8 cellular contexts compared by ENCODE assay signal in genomic region chr6:96898241-96898851, GRCh38. TPM values are rescaled to one million over a fixed set of nuclear protein-coding genes. Genes with fewer than 3 reads are reported as not detected.
DNase-seq lines count a peak whose midpoint lies in the region; ATAC-seq, FAIRE-seq and TF ChIP-seq lines count a peak whose summit lies in the region.

No MANE protein-coding gene starts in this region.

- H3K36me3 Mint-ChIP-seq in activated naive CD4-positive, alpha-beta T cell treated with anti-CD3 and anti-CD28 coated beads for 36 hours (ENCODE audit: low read depth): peaks cover 4% of the 10 kb centered on the region
- peaks cover 3% of the 10 kb centered on the region for H3K36me3 Mint-ChIP-seq in neural progenitor cell

- DNase-seq in activated naive CD4-positive, alpha-beta T cell treated with anti-CD3 and anti-CD28 coated beads for 36 hours: no peak
- DNase-seq in activated naive CD4-positive, alpha-beta T cell (lab: John Stamatoyannopoulos, UW): no peak
- DNase-seq in SK-MEL-5 (ENCODE audit: low read depth, low spot score) (peak; percentile 36), endothelial cell of umbilical vein (ENCODE audit: low read depth, low spot score) (peak; percentile 62), neural progenitor cell (ENCODE audit: low spot score) (no peak), NCI-H128 (lab: John Stamatoyannopoulos, UW; ENCODE audit: unreplicated experiment) (no peak)

- FAIRE-seq in endothelial cell of umbilical vein (lab: Jason Lieb, UNC): peak; percentile 77

- H3K4me2 ChIP-seq in endothelial cell of umbilical vein (ENCODE audit: insufficient read depth, low read length): peak overlapping the region; percentile 99
- peak overlapping the region; percentile 90 for H3K4me2 ChIP-seq in neural progenitor cell

- intact Hi-C loops in activated naive CD4-positive, alpha-beta T cell treated with anti-CD3 and anti-CD28 coated beads for 36 hours (cut with micrococcal nuclease): loop anchor here (2.0 to 10.0 kb wide), 6 partner anchors 48 to 1934 kb away; partner anchors contain the start of genes MANEA and POU3F2
- intact Hi-C loops in endothelial cell of umbilical vein (cut with micrococcal nuclease): loop anchor here (1.0 to 5.0 kb wide), 9 partner anchors 26 to 1936 kb away; partner anchors contain the start of genes KLHL32, MMS22L, POU3F2 and UFL1

- peaks cover 0 to 4% of the 10 kb centered on the region in 2 experiments for H3K36me3 ChIP-seq in endothelial cell of umbilical vein (ENCODE audit: control insufficient read depth in 2 of 2, extremely low read depth in 1 of 2, insufficient read depth in 2 of 2, low read length in 2 of 2)
- H3K36me3 ChIP-seq in neural progenitor cell: peaks cover 17% of the 10 kb centered on the region

- CTCF ChIA-PET in activated naive CD4-positive, alpha-beta T cell treated with anti-CD3 and anti-CD28 coated beads for 36 hours (lab: Charles Lee): interaction anchor here (0.8 to 3.2 kb wide), 15 partner anchors 9 to 271 kb away, joined by 3 to 34 read pairs (median 4); partner anchors contain the start of genes GPR63 and KLHL32
- CTCF ChIA-PET in endothelial cell of umbilical vein (lab: Charles Lee): interaction anchor here (0.6 to 4.5 kb wide), 19 partner anchors 8 to 376 kb away, joined by 3 to 106 read pairs (median 6); partner anchors contain the start of gene GPR63

- H3K27me3 Mint-ChIP-seq in activated naive CD4-positive, alpha-beta T cell treated with anti-CD3 and anti-CD28 coated beads for 36 hours (ENCODE audit: low read depth): peaks cover 9% of the 10 kb centered on the region
- no peaks in the 10 kb centered on the region for H3K27me3 Mint-ChIP-seq in neural progenitor cell (ENCODE audit: insufficient read depth, low read depth)

- H3K4me1 ChIP-seq in endothelial cell of umbilical vein (ENCODE audit: control insufficient read depth, extremely low read depth, insufficient read depth, low read length) (peaks cover 25% of the 10 kb centered on the region), neural progenitor cell (peaks cover 12% of the 10 kb centered on the region)

- no peaks in the 10 kb centered on the region for H3K9me1 ChIP-seq in endothelial cell of umbilical vein (replicated peaks; ENCODE audit: control insufficient read depth, extremely low read depth, insufficient read depth, low read length)

- POLR2A ChIA-PET in endothelial cell of umbilical vein (lab: Charles Lee): interaction anchor here (0.5 kb wide), 1 partner anchor 413 kb away, joined by 4 read pairs; no protein-coding TSS in a partner anchor

- H3K4me3 ChIP-seq in endothelial cell of umbilical vein (replicated peaks in 1 of 3; ENCODE audit: insufficient read depth in 1 of 3, low read depth in 1 of 3, low read length in 3 of 3) (peak overlapping the region; percentile 79 to 99 (median 91)), neural progenitor cell (peak overlapping the region; percentile 70)

- H2AFZ ChIP-seq in endothelial cell of umbilical vein (ENCODE audit: low read depth, low read length) (peak overlapping the region; percentile 86), neural progenitor cell (replicated peaks) (peak overlapping the region; percentile 95)

- dilution Hi-C loops in endothelial cell of umbilical vein (cut with MboI; ENCODE audit: extremely low pct_ligation_motif_present, low sequenced_read_pairs): no loop called here

- H3K27me3 ChIP-seq in endothelial cell of umbilical vein (ENCODE audit: control insufficient read depth in 2 of 2, insufficient read depth in 2 of 2, low read length in 2 of 2): peaks cover 0 to 2% of the 10 kb centered on the region in 2 experiments
- H3K27me3 ChIP-seq in neural progenitor cell: no peaks in the 10 kb centered on the region

- no peak for TF ChIP-seq POLR2A in endothelial cell of umbilical vein (IDR thresholded peaks at IDR 0.05; ENCODE audit: low read depth, low read length)

- TF ChIP-seq CTCF in endothelial cell of umbilical vein (IDR thresholded peaks at IDR 0.05; ENCODE audit: extremely low read depth in 1 of 2, insufficient read depth in 1 of 2, low read depth in 1 of 2, low read length in 2 of 2): no peak
- no peak for TF ChIP-seq CTCF in neural progenitor cell (IDR thresholded peaks at IDR 0.05)

- peaks cover 25% of the 10 kb centered on the region for H3K79me2 ChIP-seq in endothelial cell of umbilical vein (ENCODE audit: control insufficient read depth, insufficient read depth, low read length)
- H3K79me2 ChIP-seq in neural progenitor cell (ENCODE audit: low read depth): peaks cover 38% of the 10 kb centered on the region

- H3K27ac ChIP-seq in endothelial cell of umbilical vein (ENCODE audit: insufficient read depth, low read depth, low read length): peak overlapping the region; percentile 95
- no peak overlapping the region for H3K27ac ChIP-seq in neural progenitor cell

- TSS peak; percentile 98 for BruUV-seq in endothelial cell of umbilical vein (replicated peaks; lab: Mats Ljungman, UMichigan)

- peaks cover 28% of the 10 kb centered on the region for H3K4me1 Mint-ChIP-seq in activated naive CD4-positive, alpha-beta T cell treated with anti-CD3 and anti-CD28 coated beads for 36 hours (ENCODE audit: low read depth)
- H3K4me1 Mint-ChIP-seq in neural progenitor cell: peaks cover 14% of the 10 kb centered on the region

- H4K20me1 ChIP-seq in endothelial cell of umbilical vein (replicated peaks; ENCODE audit: control insufficient read depth, extremely low read depth, insufficient read depth, low read length) (no peaks in the 10 kb centered on the region), neural progenitor cell (ENCODE audit: low read depth) (no peaks in the 10 kb centered on the region)

- H3K4me3 Mint-ChIP-seq in activated naive CD4-positive, alpha-beta T cell treated with anti-CD3 and anti-CD28 coated beads for 36 hours: peak overlapping the region; percentile 91
- peak overlapping the region; percentile 86 for H3K4me3 Mint-ChIP-seq in neural progenitor cell

- no peak for ATAC-seq in HG03521 (IDR thresholded peaks at IDR 0.05; ENCODE audit: unreplicated experiment)
- no peak for ATAC-seq in GM21381 (IDR thresholded peaks at IDR 0.05; ENCODE audit: unreplicated experiment)

- H3K9me3 Mint-ChIP-seq in activated naive CD4-positive, alpha-beta T cell treated with anti-CD3 and anti-CD28 coated beads for 36 hours: no peaks in the 10 kb centered on the region
- H3K9me3 Mint-ChIP-seq in neural progenitor cell: no peaks in the 10 kb centered on the region

- peaks cover 6% of the 10 kb centered on the region for H3F3A ChIP-seq in neural progenitor cell (ENCODE audit: low read depth)

- H3K9ac ChIP-seq in endothelial cell of umbilical vein (replicated peaks; ENCODE audit: extremely low read depth, insufficient read depth, low read length) (peak overlapping the region; percentile 93), neural progenitor cell (no peak overlapping the region)

- H3K9me3 ChIP-seq in endothelial cell of umbilical vein (replicated peaks; ENCODE audit: control insufficient read depth, insufficient read depth, low read length) (no peaks in the 10 kb centered on the region), neural progenitor cell (ENCODE audit: low read depth) (no peaks in the 10 kb centered on the region)

- H3K27ac Mint-ChIP-seq in activated naive CD4-positive, alpha-beta T cell treated with anti-CD3 and anti-CD28 coated beads for 36 hours: peak overlapping the region; percentile 92
- peak overlapping the region; percentile 4 for H3K27ac Mint-ChIP-seq in neural progenitor cell

- in situ Hi-C loops in SK-MEL-5 (cut with HindIII; ENCODE audit: low pct_unique_long_range_greater_than_20kb, low sequenced_read_pairs): no loop called here

TF ChIP-seq in endothelial cell of umbilical vein, 7 proteins besides CTCF, POLR2A, EP300 and RAD21:
- no peak for TF ChIP-seq JUN (IDR thresholded peaks at IDR 0.05; ENCODE audit: borderline replicate concordance, insufficient read depth, insufficient read length, low read depth)
- TF ChIP-seq FOS (IDR thresholded peaks at IDR 0.05; ENCODE audit: borderline replicate concordance, insufficient read depth, low read length): no peak
- TF ChIP-seq EZH2 (IDR thresholded peaks at IDR 0.05; ENCODE audit: borderline replicate concordance, low read depth, low read length, severe bottlenecking): no peak
- no peak for TF ChIP-seq MYC (IDR thresholded peaks at IDR 0.05; ENCODE audit: low read depth, low read length)
- no peak for TF ChIP-seq GATA2 (IDR thresholded peaks at IDR 0.05; ENCODE audit: insufficient read depth, insufficient read length, low read depth, low read length)

RNA-seq across cellular contexts. Expression of gene NDUFAF4, which starts 0.7 kb away (rescaled TPM):
- 10 to 100 TPM; 49.5 to 53.3 TPM for total RNA-seq in activated naive CD4-positive, alpha-beta T cell treated with anti-CD3 and anti-CD28 coated beads for 36 hours
- total RNA-seq in SK-MEL-5 (2014; rRNA removed; shearing (Covaris generic)): 120 and 122 TPM in 2 replicates
- polyA plus RNA-seq in SK-MEL-5 (2015; cell fraction: cytosol; rRNA removed): 33.7 and 39.8 TPM in 2 replicates
- polyA plus RNA-seq in SK-MEL-5 (2015; cell fraction: nucleus; rRNA removed): 26.8 and 35.8 TPM in 2 replicates
- 39.8 and 44.6 TPM in 2 replicates for total RNA-seq in endothelial cell of umbilical vein
- polyA plus RNA-seq in endothelial cell of umbilical vein: 5.9 and 8.8 TPM in 2 replicates
- 31.5 and 31.8 TPM in 2 replicates for polyA plus RNA-seq in endothelial cell of umbilical vein (2011; cell fraction: cytosol; rRNA removed)
- polyA plus RNA-seq in endothelial cell of umbilical vein (2011; cell fraction: nucleus; rRNA removed): 11.0 and 16.4 TPM in 2 replicates
- polyA plus RNA-seq in endothelial cell of umbilical vein (2012): 35.4 and 58.2 TPM in 2 replicates
- 2.5 and 3.9 TPM in 2 replicates for polyA minus RNA-seq in endothelial cell of umbilical vein
- polyA minus RNA-seq in endothelial cell of umbilical vein (2011; cell fraction: cytosol; rRNA and poly(A)+ RNA removed): 7.6 TPM
- polyA minus RNA-seq in endothelial cell of umbilical vein (2011; cell fraction: nucleus; rRNA and poly(A)+ RNA removed): 2.0 and 2.5 TPM in 2 replicates
- total RNA-seq in neural progenitor cell (ENCODE audit: low replicate concordance): 26.1 and 50.6 TPM in 2 replicates

RNA-seq across cellular contexts. Expression of gene KLHL32, which starts 26.2 kb away (rescaled TPM):
- total RNA-seq in activated naive CD4-positive, alpha-beta T cell treated with anti-CD3 and anti-CD28 coated beads for 36 hours: 1 to 10 TPM; 1.2 to 1.9 TPM
- 6.1 and 7.3 TPM in 2 replicates for total RNA-seq in SK-MEL-5 (2014; rRNA removed; shearing (Covaris generic))
- 5.4 and 7.3 TPM in 2 replicates for polyA plus RNA-seq in SK-MEL-5 (2015; cell fraction: cytosol; rRNA removed)
- 6.8 and 10.0 TPM in 2 replicates for polyA plus RNA-seq in SK-MEL-5 (2015; cell fraction: nucleus; rRNA removed)
- total RNA-seq in endothelial cell of umbilical vein (not detected in 2 replicates), neural progenitor cell (ENCODE audit: low replicate concordance) (1.5 and 3.0 TPM in 2 replicates)
- polyA plus RNA-seq in endothelial cell of umbilical vein: 0.04 and 0.10 TPM in 2 replicates
- polyA plus RNA-seq in endothelial cell of umbilical vein (2011; cell fraction: cytosol; rRNA removed): not detected in 2 replicates
- polyA plus RNA-seq in endothelial cell of umbilical vein (2011; cell fraction: nucleus; rRNA removed): 0.05 TPM in 1 of 2 replicates, not detected in the other
- polyA plus RNA-seq in endothelial cell of umbilical vein (2012): not detected in 2 replicates
- polyA minus RNA-seq in endothelial cell of umbilical vein: not detected in 2 replicates
- polyA minus RNA-seq in endothelial cell of umbilical vein (2011; cell fraction: cytosol; rRNA and poly(A)+ RNA removed): not detected
- polyA minus RNA-seq in endothelial cell of umbilical vein (2011; cell fraction: nucleus; rRNA and poly(A)+ RNA removed): not detected in 2 replicates

Comparison
In these comparisons a context has a peak if more than half of its experiments do, and no peak if none do; other contexts are left out.
1. DNase-seq: peak in SK-MEL-5 (single experiment) and endothelial cell of umbilical vein (single experiment); none in activated naive CD4-positive, alpha-beta T cell treated with anti-CD3 and anti-CD28 coated beads for 36 hours (single experiment), activated naive CD4-positive, alpha-beta T cell (0 of 4), neural progenitor cell (single experiment) and NCI-H128 (single experiment).